28 cellular contexts compared by ENCODE assay signal in the genomic region with DNA sequence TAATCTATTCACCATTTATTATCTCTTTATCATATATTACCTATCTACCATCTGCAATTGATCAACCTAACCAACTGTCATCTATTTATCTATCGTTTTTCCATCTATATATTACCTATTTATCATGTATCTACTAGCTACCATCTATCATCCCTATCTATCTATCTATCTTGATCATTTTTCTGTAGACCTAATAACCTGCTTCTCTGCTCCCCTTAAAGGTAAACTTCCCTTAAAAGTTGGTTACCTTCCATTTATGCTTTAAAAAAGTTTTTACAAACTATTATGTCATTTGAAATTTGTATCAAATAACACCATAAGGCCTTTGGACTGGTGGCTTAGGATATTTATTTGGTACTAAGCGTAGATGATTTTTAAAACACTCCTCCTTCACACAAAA.
"Had no signal": no experiment of that assay in that cellular context is flagged by ENCODE, and none has a peak within 500 bp of the region (broad histone marks: within the 10 kb centered on the region; RNA-seq: fewer than 3 reads in every experiment).

No MANE protein-coding gene starts in this region.

- H3K9me3 Mint-ChIP-seq: stimulated activated effector memory CD8-positive, alpha-beta T cell treated with anti-CD3 and anti-CD28 coated beads, Interleukin-12 subunit alpha, Interleukin-12 subunit beta, amount 100 ng/mL, for 72 hours; stimulated activated naive CD8-positive, alpha-beta T cell treated with anti-CD3 and anti-CD28 coated beads, Interleukin-15, amount 100 ng/mL, for 72 hours; stimulated activated naive CD8-positive, alpha-beta T cell treated with anti-CD3 and anti-CD28 coated beads, Interleukin-15, Interleukin-2, amounts not matched to agents 100 ng/mL and 50 ng/mL, for 24 hours; type B pancreatic cell had no signal

- H3K27ac ChIP-seq: stomach, suprapubic skin, testis, thoracic aorta, thyroid gland, tibial artery, tibial nerve, transverse colon, upper lobe of left lung, upper lobe of right lung, uterus, vagina had no signal

- H3K27me3 Mint-ChIP-seq: stimulated activated naive CD8-positive, alpha-beta T cell treated with anti-CD3 and anti-CD28 coated beads, Interleukin-15, amount 100 ng/mL, for 72 hours had no signal

- H3K36me3 ChIP-seq: stomach, suprapubic skin, thoracic aorta, thyroid gland, tibial artery, tibial nerve, transverse colon, upper lobe of left lung, upper lobe of right lung, uterus, vagina had no signal

- H3K4me1 Mint-ChIP-seq: stimulated activated effector memory CD8-positive, alpha-beta T cell treated with anti-CD3 and anti-CD28 coated beads, Interleukin-12 subunit alpha, Interleukin-12 subunit beta, amount 100 ng/mL, for 72 hours; stimulated activated memory B cell treated with anti-CD40 and anti-IgM and Interleukin-4, amounts not matched to agents 10 μg/mL and 1 μg/mL and 100 μg/mL, for 72 hours; stimulated activated naive B cell treated with anti-CD40 and anti-IgM and Interleukin-4, amounts not matched to agents 10 μg/mL and 1 μg/mL and 100 μg/mL, for 72 hours; stimulated activated naive CD8-positive, alpha-beta T cell treated with anti-CD3 and anti-CD28 coated beads, Interleukin-15, amount 100 ng/mL, for 72 hours had no signal

- DNase-seq: stimulated activated CD4-positive, alpha-beta T cell treated with anti-CD3 and anti-CD28 coated beads, Interleukin-2, amount 100 ng/mL, for 48 hours; stimulated activated CD4-positive, alpha-beta T cell treated with anti-CD3 and anti-CD28 coated beads, Interleukin-4, amount 100 ng/mL, for 1 hour; stimulated activated CD4-positive, alpha-beta T cell treated with anti-CD3 and anti-CD28 coated beads, Interleukin-4, amount 100 ng/mL, for 24 hours; stimulated activated CD4-positive, alpha-beta T cell treated with anti-CD3 and anti-CD28 coated beads, Interleukin-4, amount 100 ng/mL, for 4 hours; stimulated activated CD8-positive, alpha-beta memory T cell treated with anti-CD3 and anti-CD28 coated beads, Interleukin-4, amount 100 ng/mL, for 48 hours; stimulated activated naive B cell treated with anti-CD40 and anti-IgM and Interleukin-4, amounts not matched to agents 10 μg/mL and 1 μg/mL and 100 μg/mL, for 72 hours; stimulated activated naive CD4-positive, alpha-beta T cell; stimulated activated naive CD4-positive, alpha-beta T cell treated with Interleukin-2 at 50 U/mL for 16 hours; stimulated activated naive CD8-positive, alpha-beta T cell treated with anti-CD3 and anti-CD28 coated beads, Interleukin-15, amount 100 ng/mL, for 72 hours; stimulated activated naive CD8-positive, alpha-beta T cell treated with anti-CD3 and anti-CD28 coated beads, Interleukin-15, Interleukin-2, amounts not matched to agents 100 U/mL and 50 U/mL, for 24 hours; stomach; substantia nigra; testis; thyroid gland; tibial artery; transverse colon; trophoblast cell; upper lobe of left lung; upper lobe of right lung; uterus had no signal

- H3K27ac Mint-ChIP-seq: stimulated activated effector memory CD8-positive, alpha-beta T cell treated with anti-CD3 and anti-CD28 coated beads, Interleukin-12 subunit alpha, Interleukin-12 subunit beta, amount 100 ng/mL, for 72 hours; stimulated activated memory B cell treated with anti-CD40 and anti-IgM and Interleukin-4, amounts not matched to agents 10 μg/mL and 1 μg/mL and 100 μg/mL, for 72 hours; stimulated activated naive B cell treated with anti-CD40 and anti-IgM and Interleukin-4, amounts not matched to agents 10 μg/mL and 1 μg/mL and 100 μg/mL, for 72 hours; stimulated activated naive CD8-positive, alpha-beta T cell treated with anti-CD3 and anti-CD28 coated beads, Interleukin-15, amount 100 ng/mL, for 72 hours; stimulated activated naive CD8-positive, alpha-beta T cell treated with anti-CD3 and anti-CD28 coated beads, Interleukin-15, Interleukin-2, amounts not matched to agents 100 ng/mL and 50 ng/mL, for 24 hours; type B pancreatic cell had no signal

- H3K4me3 ChIP-seq: stomach, suprapubic skin, testis, thoracic aorta, thyroid gland, tibial artery, tibial nerve, transverse colon, upper lobe of left lung, upper lobe of right lung, uterus, vagina had no signal

- H3K4me3 Mint-ChIP-seq: stimulated activated effector memory CD8-positive, alpha-beta T cell treated with anti-CD3 and anti-CD28 coated beads, Interleukin-12 subunit alpha, Interleukin-12 subunit beta, amount 100 ng/mL, for 72 hours; stimulated activated memory B cell treated with anti-CD40 and anti-IgM and Interleukin-4, amounts not matched to agents 10 μg/mL and 1 μg/mL and 100 μg/mL, for 72 hours; stimulated activated naive B cell treated with anti-CD40 and anti-IgM and Interleukin-4, amounts not matched to agents 10 μg/mL and 1 μg/mL and 100 μg/mL, for 72 hours; stimulated activated naive CD8-positive, alpha-beta T cell treated with anti-CD3 and anti-CD28 coated beads, Interleukin-15, amount 100 ng/mL, for 72 hours; stimulated activated naive CD8-positive, alpha-beta T cell treated with anti-CD3 and anti-CD28 coated beads, Interleukin-15, Interleukin-2, amounts not matched to agents 100 ng/mL and 50 ng/mL, for 24 hours; type B pancreatic cell had no signal

- H3K4me1 ChIP-seq: stomach, suprapubic skin, testis, tibial artery, tibial nerve, transverse colon, upper lobe of left lung, upper lobe of right lung, uterus, vagina had no signal

- H3K27me3 ChIP-seq: suprapubic skin, testis, thyroid gland, tibial artery, tibial nerve, transverse colon, upper lobe of left lung, upper lobe of right lung, uterus, vagina had no signal

- H3K36me3 Mint-ChIP-seq: stimulated activated effector memory CD8-positive, alpha-beta T cell treated with anti-CD3 and anti-CD28 coated beads, Interleukin-12 subunit alpha, Interleukin-12 subunit beta, amount 100 ng/mL, for 72 hours; stimulated activated memory B cell treated with anti-CD40 and anti-IgM and Interleukin-4, amounts not matched to agents 10 μg/mL and 1 μg/mL and 100 μg/mL, for 72 hours; stimulated activated naive B cell treated with anti-CD40 and anti-IgM and Interleukin-4, amounts not matched to agents 10 μg/mL and 1 μg/mL and 100 μg/mL, for 72 hours had no signal

- H3K9me3 ChIP-seq: stomach, suprapubic skin, testis, thoracic aorta, thyroid gland, tibial artery, tibial nerve, upper lobe of left lung, upper lobe of right lung, uterus, vagina had no signal

- ATAC-seq: stimulated activated effector memory CD8-positive, alpha-beta T cell treated with anti-CD3 and anti-CD28 coated beads, Interleukin-12 subunit alpha, Interleukin-12 subunit beta, amount 100 ng/mL, for 72 hours; stimulated activated memory B cell treated with anti-CD40 and anti-IgM and Interleukin-4, amounts not matched to agents 10 μg/mL and 1 μg/mL and 100 μg/mL, for 72 hours; stimulated activated naive B cell treated with anti-CD40 and anti-IgM and Interleukin-4, amounts not matched to agents 10 μg/mL and 1 μg/mL and 100 μg/mL, for 72 hours; stimulated activated naive CD8-positive, alpha-beta T cell treated with anti-CD3 and anti-CD28 coated beads, Interleukin-15, amount 100 ng/mL, for 72 hours; stimulated activated naive CD8-positive, alpha-beta T cell treated with anti-CD3 and anti-CD28 coated beads, Interleukin-15, Interleukin-2, amounts not matched to agents 100 U/mL and 50 U/mL, for 24 hours; upper lobe of right lung had no signal
